7 cellular contexts compared by ENCODE assay signal in genomic region chr20:23349338-23350006, GRCh38. TPM values are rescaled to one million over a fixed set of nuclear protein-coding genes. Genes with fewer than 3 reads are reported as not detected.
DNase-seq lines count a peak whose midpoint lies in the region; ATAC-seq and TF ChIP-seq lines count a peak whose summit lies in the region.

No MANE protein-coding gene starts in this region.

- H3K4me1 ChIP-seq in Karpas-422 (ENCODE audit: low read length) (peaks cover 39% of the 10 kb centered on the region), tibial artery (peaks cover 0 to 24% (median 20%) of the 10 kb centered on the region in 4 donors)

- no peaks in the 10 kb centered on the region for H3K27me3 ChIP-seq in Karpas-422 (ENCODE audit: low read length)
- no peaks in the 10 kb centered on the region for H3K27me3 ChIP-seq in tibial artery

- H3K4me1 Mint-ChIP-seq in brain = peaks cover 36% of the 10 kb centered on the region

- H3K4me3 ChIP-seq in Karpas-422 (ENCODE audit: low read length) = peak overlapping the region; percentile 91
- H3K4me3 ChIP-seq in tibial artery = peak overlapping the region; percentile 69 to 97

- intact Hi-C loops in tibial artery (cut with DNase I; ENCODE audit: low total_unique reads) = loop anchor here (5.0 to 10.0 kb wide), 5 partner anchors 73 to 295 kb away; partner anchors contain the start of genes CST9 and NAPB

- no peak for DNase-seq in Karpas-422
- DNase-seq in left lobe of liver (ENCODE audit: low spot score) = peak; percentile 42
- no peak for DNase-seq in tibial artery
- no peak for DNase-seq in central memory CD4-positive, alpha-beta T cell

- no peaks in the 10 kb centered on the region for H3K9me3 Mint-ChIP-seq in brain

- H3K36me3 ChIP-seq in Karpas-422 (ENCODE audit: insufficient read depth, low read length) (no peaks in the 10 kb centered on the region; the same call in 1 of the 2 replicates), tibial artery (peaks cover 5 to 9% (median 7%) of the 10 kb centered on the region in 3 donors)

- H3K9me3 ChIP-seq in Karpas-422 (ENCODE audit: low read length) (no peaks in the 10 kb centered on the region), tibial artery (no peaks in the 10 kb centered on the region)

- peak; percentile 15 for ATAC-seq in GM21528 (IDR thresholded peaks at IDR 0.05; ENCODE audit: low FRiP score, unreplicated experiment)
- ATAC-seq in left lobe of liver = peak; percentile 31

- peaks cover 25% of the 10 kb centered on the region for H4K20me1 ChIP-seq in Karpas-422 (ENCODE audit: insufficient read depth, low read depth, low read length)

- H3K27me3 Mint-ChIP-seq in brain = peaks cover 13% of the 10 kb centered on the region

- H3K9ac ChIP-seq in Karpas-422 (ENCODE audit: low read length) = peak overlapping the region; percentile 87

- peak overlapping the region; percentile 93; the same call in 1 of the 2 replicates for H2AFZ ChIP-seq in Karpas-422 (ENCODE audit: low read length)

- no peaks in the 10 kb centered on the region for H3K9me2 ChIP-seq in Karpas-422 (replicated peaks; ENCODE audit: insufficient read depth, low read length)

- peak overlapping the region; percentile 99 to 100 (median 100) for H3K27ac Mint-ChIP-seq in brain

- TF ChIP-seq CTCF in GM12873 (IDR thresholded peaks at IDR 0.05; ENCODE audit: insufficient read depth, low read depth, low read length, missing control alignments) (peak; percentile 44), brain (conservative IDR thresholded peaks at IDR 0.05) (peak; percentile 70 to 71), tibial artery (IDR thresholded peaks at IDR 0.05) (peak; percentile 59 to 77)

- H3K79me2 ChIP-seq in Karpas-422 (ENCODE audit: low read length) = peaks cover 39% of the 10 kb centered on the region

- H3K36me3 Mint-ChIP-seq in brain = peaks cover 1% of the 10 kb centered on the region

- peak overlapping the region; percentile 87 to 99 (median 96) for H3K4me3 Mint-ChIP-seq in brain

- H3K4me2 ChIP-seq in Karpas-422 (ENCODE audit: low read depth, low read length, poor library complexity, severe bottlenecking) = peak overlapping the region; percentile 80

- H3K27ac ChIP-seq in Karpas-422 (ENCODE audit: low read length) = peak overlapping the region; percentile 91
- H3K27ac ChIP-seq in tibial artery = peak overlapping the region; percentile 99 to 100

RNA-seq across cellular contexts. Expression of gene NXT1, which starts 1.1 kb away (rescaled TPM):
- 36.9 and 51.1 TPM in 2 replicates for total RNA-seq in Karpas-422 (2014; rRNA removed; shearing (Covaris generic); ENCODE audit: low replicate concordance)
- polyA plus RNA-seq in brain (ENCODE audit: insufficient read depth, low read depth, low replicate concordance) = 31.2 TPM
- 2.6 TPM for total RNA-seq in left lobe of liver

RNA-seq across cellular contexts. Expression of gene GZF1, which starts 12.5 kb away (rescaled TPM):
- 13.9 and 41.4 TPM in 2 replicates for total RNA-seq in Karpas-422 (2014; rRNA removed; shearing (Covaris generic); ENCODE audit: low replicate concordance)
- 10.4 TPM for polyA plus RNA-seq in brain (ENCODE audit: insufficient read depth, low read depth, low replicate concordance)
- 4.4 TPM for total RNA-seq in left lobe of liver

Comparison
In these comparisons a context has a peak if more than half of its experiments do, and no peak if none do; other contexts are left out.
1. RNA of gene NXT1, which starts 1.1 kb away (total RNA-seq): 36.9 to 51.1 TPM in Karpas-422; 2.6 TPM in left lobe of liver (single experiment); every median in the first group is over 10 times any median in the second.
2. Peak in every context shown above with its lines, with median percentiles within 50 percentile points of each other: CTCF ChIP-seq.